In genomic region chr12:1488908-1489381, GRCh38 we compare ENCODE assay signal across 9 cellular contexts.
DNase-seq lines count a peak whose midpoint lies in the region; ATAC-seq and TF ChIP-seq lines count a peak whose summit lies in the region.
"Had no signal": no experiment of that assay in that cellular context is flagged by ENCODE, and none has a peak within 500 bp of the region (broad histone marks: within the 10 kb centered on the region; RNA-seq: fewer than 3 reads in every experiment).

No MANE protein-coding gene starts in this region.

- TF ChIP-seq CTCF in Calu3 (IDR thresholded peaks at IDR 0.05; ENCODE audit: unreplicated experiment): no peak

- H3K4me3 Mint-ChIP-seq in stimulated activated naive CD8-positive, alpha-beta T cell treated with anti-CD3 and anti-CD28 coated beads, Interleukin-15, Interleukin-2, amounts not matched to agents 100 ng/mL and 50 ng/mL, for 24 hours: no peak overlapping the region
- H3K4me3 Mint-ChIP-seq in activated CD8-positive, alpha-beta memory T cell treated with anti-CD3 and anti-CD28 coated beads, Interleukin-2, amount 10 ng/mL, durations not matched to agents 7 days and 5 days: no peak overlapping the region
- no peak overlapping the region for H3K4me3 Mint-ChIP-seq in Calu3 (ENCODE audit: low read depth, unreplicated experiment)

- no peak for ATAC-seq in activated CD8-positive, alpha-beta memory T cell treated with anti-CD3 and anti-CD28 coated beads, Interleukin-2, amount 10 ng/mL, durations not matched to agents 7 days and 5 days

- H3K9me3 Mint-ChIP-seq in stimulated activated naive CD8-positive, alpha-beta T cell treated with anti-CD3 and anti-CD28 coated beads, Interleukin-15, Interleukin-2, amounts not matched to agents 100 ng/mL and 50 ng/mL, for 24 hours: no peaks in the 10 kb centered on the region
- no peaks in the 10 kb centered on the region for H3K9me3 Mint-ChIP-seq in activated CD8-positive, alpha-beta memory T cell treated with anti-CD3 and anti-CD28 coated beads, Interleukin-2, amount 10 ng/mL, durations not matched to agents 7 days and 5 days (ENCODE audit: low read depth)
- no peaks in the 10 kb centered on the region for H3K9me3 Mint-ChIP-seq in Calu3 (ENCODE audit: low read depth, unreplicated experiment)

- H3K27me3 Mint-ChIP-seq in stimulated activated naive CD8-positive, alpha-beta T cell treated with anti-CD3 and anti-CD28 coated beads, Interleukin-15, Interleukin-2, amounts not matched to agents 100 ng/mL and 50 ng/mL, for 24 hours: no peaks in the 10 kb centered on the region
- no peaks in the 10 kb centered on the region for H3K27me3 Mint-ChIP-seq in activated CD8-positive, alpha-beta memory T cell treated with anti-CD3 and anti-CD28 coated beads, Interleukin-2, amount 10 ng/mL, durations not matched to agents 7 days and 5 days
- no peaks in the 10 kb centered on the region for H3K27me3 Mint-ChIP-seq in Calu3 (ENCODE audit: unreplicated experiment)

- in situ Hi-C loops in G401 (cut with HindIII; ENCODE audit: low sequenced_read_pairs): no loop called here

- H3K4me1 Mint-ChIP-seq in stimulated activated naive CD8-positive, alpha-beta T cell treated with anti-CD3 and anti-CD28 coated beads, Interleukin-15, Interleukin-2, amounts not matched to agents 100 ng/mL and 50 ng/mL, for 24 hours (ENCODE audit: low read depth): peaks cover 19% of the 10 kb centered on the region
- peaks cover 11% of the 10 kb centered on the region for H3K4me1 Mint-ChIP-seq in activated CD8-positive, alpha-beta memory T cell treated with anti-CD3 and anti-CD28 coated beads, Interleukin-2, amount 10 ng/mL, durations not matched to agents 7 days and 5 days
- H3K4me1 Mint-ChIP-seq in Calu3 (ENCODE audit: low read depth, unreplicated experiment): no peaks in the 10 kb centered on the region

- CTCF ChIA-PET in activated CD8-positive, alpha-beta memory T cell treated with anti-CD3 and anti-CD28 coated beads, Interleukin-2, amount 10 ng/mL, durations not matched to agents 7 days and 5 days (lab: Charles Lee): interaction anchor here (1.2 kb wide), 1 partner anchor 10 kb away, joined by 4 read pairs; no protein-coding TSS in a partner anchor
- CTCF ChIA-PET in Calu3 (lab: Charles Lee): interaction anchor here (0.5 to 0.8 kb wide), 2 partner anchors 12 to 795 kb away, joined by 3 to 6 read pairs; no protein-coding TSS in a partner anchor

- H3K27ac Mint-ChIP-seq in stimulated activated naive CD8-positive, alpha-beta T cell treated with anti-CD3 and anti-CD28 coated beads, Interleukin-15, Interleukin-2, amounts not matched to agents 100 ng/mL and 50 ng/mL, for 24 hours: peak overlapping the region; percentile 78
- H3K27ac Mint-ChIP-seq in activated CD8-positive, alpha-beta memory T cell treated with anti-CD3 and anti-CD28 coated beads, Interleukin-2, amount 10 ng/mL, durations not matched to agents 7 days and 5 days: no peak overlapping the region
- H3K27ac Mint-ChIP-seq in Calu3 (ENCODE audit: unreplicated experiment): no peak overlapping the region

- DNase-seq in activated CD8-positive, alpha-beta memory T cell treated with anti-CD3 and anti-CD28 coated beads for 24 hours: peak; percentile 64
- no peak for DNase-seq in activated CD8-positive, alpha-beta memory T cell treated with anti-CD3 and anti-CD28 coated beads, Interleukin-2, amount 50 U/mL, for 48 hours
- DNase-seq in UCSD-AML1 (lab: John Stamatoyannopoulos, UW; ENCODE audit: unreplicated experiment) (peak; percentile 35), fibroblast of peridontal ligament (ENCODE audit: extremely low read depth) (peak; percentile 62), Calu3 (no peak), G401 (ENCODE audit: low spot score) (no peak)
- no peak for DNase-seq in activated CD8-positive, alpha-beta memory T cell treated with anti-CD3 and anti-CD28 coated beads, Interleukin-2, amount 10 ng/mL, durations not matched to agents 7 days and 5 days
- DNase-seq: MM.1S had no signal

- peaks cover 32% of the 10 kb centered on the region for H3K36me3 Mint-ChIP-seq in stimulated activated naive CD8-positive, alpha-beta T cell treated with anti-CD3 and anti-CD28 coated beads, Interleukin-15, Interleukin-2, amounts not matched to agents 100 ng/mL and 50 ng/mL, for 24 hours (ENCODE audit: low read depth)
- H3K36me3 Mint-ChIP-seq in activated CD8-positive, alpha-beta memory T cell treated with anti-CD3 and anti-CD28 coated beads, Interleukin-2, amount 10 ng/mL, durations not matched to agents 7 days and 5 days: no peaks in the 10 kb centered on the region
- H3K36me3 Mint-ChIP-seq in Calu3 (ENCODE audit: insufficient read depth, unreplicated experiment): peaks cover 4% of the 10 kb centered on the region

- intact Hi-C loops in Calu3 (cut with micrococcal nuclease; ENCODE audit: unreplicated experiment): no loop called here

- no TSS peak for BruUV-seq in Calu3 (replicated peaks; lab: Mats Ljungman, UMichigan)

Comparison
In these comparisons a context has a peak if more than half of its experiments do, and no peak if none do; other contexts are left out.
1. DNase-seq: peak in activated CD8-positive, alpha-beta memory T cell treated with anti-CD3 and anti-CD28 coated beads for 24 hours (single experiment), UCSD-AML1 (single experiment) and fibroblast of peridontal ligament (single experiment); none in activated CD8-positive, alpha-beta memory T cell treated with anti-CD3 and anti-CD28 coated beads, Interleukin-2, amount 50 U/mL, for 48 hours (single experiment), activated CD8-positive, alpha-beta memory T cell treated with anti-CD3 and anti-CD28 coated beads, Interleukin-2, amount 10 ng/mL, durations not matched to agents 7 days and 5 days (single experiment), Calu3 (single experiment) and G401 (single experiment).